ENCODE assay signal across 14 cellular contexts in the genomic region with DNA sequence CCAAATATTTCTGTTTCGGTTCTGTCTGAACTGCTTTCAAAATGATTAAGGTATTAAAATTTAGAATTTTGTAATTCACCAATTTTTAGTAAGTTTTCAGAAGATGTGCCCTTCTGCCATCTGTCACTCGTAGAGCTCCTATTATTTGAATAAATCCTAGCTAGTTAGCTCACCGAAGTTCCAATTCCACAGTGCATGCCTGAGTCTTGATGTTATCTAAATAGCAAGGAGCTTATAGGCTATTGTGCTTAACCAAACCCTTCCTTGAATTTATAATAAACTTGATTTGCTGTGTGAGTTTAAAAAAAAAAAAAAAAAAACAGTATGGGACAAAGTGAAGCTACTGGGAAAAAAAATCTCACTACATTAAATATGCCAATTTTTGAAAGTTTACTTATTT.
"Had no signal": no experiment of that assay in that cellular context is flagged by ENCODE, and none has a peak within 500 bp of the region (broad histone marks: within the 10 kb centered on the region; RNA-seq: fewer than 3 reads in every experiment).

No MANE protein-coding gene starts in this region.

- H3K4me3 Mint-ChIP-seq: activated naive CD8-positive, alpha-beta T cell; activated T-helper 1 cell treated with anti-CD3 and anti-CD28 coated beads, Interleukin-12 subunit alpha, Interleukin-12 subunit beta, Interleukin-2, Interleukin-4 antibody, amounts not matched to agents 30 ng/mL and 10 ng/mL and 1 ng/mL, durations not matched to agents 14 hours and 24 hours and 36 hours; nephron; stimulated activated memory B cell treated with anti-CD40 and anti-IgM and Interleukin-4, amounts not matched to agents 10 μg/mL and 1 μg/mL and 100 μg/mL, for 72 hours had no signal

- DNase-seq: activated CD4-positive, alpha-beta T cell treated with anti-CD3 and anti-CD28 coated beads, Interleukin-2, amount 50 U/mL, for 4 hours; activated gamma-delta T cell treated with Interleukin-2 at 50 U/mL for 16 hours; amygdala; brain microvascular endothelial cell; central memory CD4-positive, alpha-beta T cell; sigmoid colon; spleen; stimulated activated CD4-positive, alpha-beta T cell treated with anti-CD3 and anti-CD28 coated beads, Interleukin-4, amount 100 ng/mL, for 4 hours; thyroid gland had no signal

- H3K27me3 ChIP-seq: brain microvascular endothelial cell, sigmoid colon, spleen, thyroid gland had no signal

- FAIRE-seq: colon had no signal

- H3K4me3 ChIP-seq: sigmoid colon, spleen, thyroid gland had no signal

- H3K9me3 Mint-ChIP-seq: activated T-helper 1 cell treated with anti-CD3 and anti-CD28 coated beads, Interleukin-12 subunit alpha, Interleukin-12 subunit beta, Interleukin-2, Interleukin-4 antibody, amounts not matched to agents 30 ng/mL and 10 ng/mL and 1 ng/mL, durations not matched to agents 14 hours and 24 hours and 36 hours; nephron; stimulated activated memory B cell treated with anti-CD40 and anti-IgM and Interleukin-4, amounts not matched to agents 10 μg/mL and 1 μg/mL and 100 μg/mL, for 72 hours had no signal

- H3K4me1 Mint-ChIP-seq: nephron had no signal

- H3K9me3 ChIP-seq: sigmoid colon, spleen, thyroid gland had no signal

- H3K36me3 ChIP-seq: sigmoid colon, spleen, thyroid gland had no signal

- H3K27ac ChIP-seq: brain microvascular endothelial cell, sigmoid colon, spleen, thyroid gland had no signal

- H3K27ac Mint-ChIP-seq: activated naive CD8-positive, alpha-beta T cell; activated T-helper 1 cell treated with anti-CD3 and anti-CD28 coated beads, Interleukin-12 subunit alpha, Interleukin-12 subunit beta, Interleukin-2, Interleukin-4 antibody, amounts not matched to agents 30 ng/mL and 10 ng/mL and 1 ng/mL, durations not matched to agents 14 hours and 24 hours and 36 hours; nephron; stimulated activated memory B cell treated with anti-CD40 and anti-IgM and Interleukin-4, amounts not matched to agents 10 μg/mL and 1 μg/mL and 100 μg/mL, for 72 hours had no signal

- H3K27me3 Mint-ChIP-seq: activated naive CD8-positive, alpha-beta T cell; stimulated activated memory B cell treated with anti-CD40 and anti-IgM and Interleukin-4, amounts not matched to agents 10 μg/mL and 1 μg/mL and 100 μg/mL, for 72 hours had no signal
